Comparison of ENCODE assay signal across 19 cellular contexts in genomic region chr9:124553738-124554137, GRCh38.
DNase-seq lines count a peak whose midpoint lies in the region; ATAC-seq and TF ChIP-seq lines count a peak whose summit lies in the region.
"Had no signal": no experiment of that assay in that cellular context is flagged by ENCODE, and none has a peak within 500 bp of the region (broad histone marks: within the 10 kb centered on the region; RNA-seq: fewer than 3 reads in every experiment).

No MANE protein-coding gene starts in this region.

- TF ChIP-seq CTCF in epithelial cell of esophagus (IDR thresholded peaks at IDR 0.05; ENCODE audit: insufficient read depth, low read depth, low read length, missing control alignments), result no peak

- ATAC-seq in activated CD4-positive, CD25-positive, alpha-beta regulatory T cell treated with anti-CD3 and anti-CD28 coated beads, Interleukin-2, amount 50 U/mL, for 24 hours, result no peak
- ATAC-seq: activated CD8-positive, alpha-beta T cell treated with anti-CD3 and anti-CD28 coated beads for 36 hours; activated T-helper 17 cell treated with anti-CD3 and anti-CD28 coated beads, Interleukin-2, amount 50 U/mL, for 72 hours; gastrocnemius medialis had no signal

- peak; percentile 90 for DNase-seq in EH (ENCODE audit: low read depth)
- peak; percentile 80 for DNase-seq in NCI-H226
- DNase-seq in epithelial cell of esophagus (ENCODE audit: low read depth), result peak; percentile 25
- peak; percentile 83 for DNase-seq in non-pigmented ciliary epithelial cell (ENCODE audit: low read depth)
- DNase-seq in activated CD8-positive, alpha-beta memory T cell treated with anti-CD3 and anti-CD28 coated beads, Interleukin-2, amount 50 U/mL, for 48 hours, result no peak
- DNase-seq in AML-193 (lab: John Stamatoyannopoulos, UW), result no peak
- DNase-seq: activated CD8-positive, alpha-beta T cell treated with anti-CD3 and anti-CD28 coated beads for 36 hours; CD8-positive, alpha-beta memory T cell; effector CD4-positive, alpha-beta T cell; gastrocnemius medialis; H9; KBM-7; NCI-H146; NCI-H510A treated with DMSO at 0.1 percent for 48 hours; occipital lobe; stimulated activated naive CD4-positive, alpha-beta T cell had no signal

- no peak overlapping the region for H3K4me3 ChIP-seq in epithelial cell of esophagus (ENCODE audit: low read length)
- H3K4me3 ChIP-seq: gastrocnemius medialis, SK-N-MC had no signal

Comparison
In these comparisons a context has a peak if more than half of its experiments do, and no peak if none do; other contexts are left out.
1. DNase-seq: peak in EH (single experiment), NCI-H226 (single experiment), epithelial cell of esophagus (single experiment) and non-pigmented ciliary epithelial cell (single experiment); none in activated CD8-positive, alpha-beta memory T cell treated with anti-CD3 and anti-CD28 coated beads, Interleukin-2, amount 50 U/mL, for 48 hours (single experiment) and AML-193 (0 of 2).